ENCODE assay signal across 1 cellular context in genomic region chr1:53069265-53069662, GRCh38.
TF ChIP-seq lines count a peak whose summit lies in the region.

No MANE protein-coding gene starts in this region.

TF ChIP-seq in H1, 55 proteins besides CTCF, POLR2A, EP300 and RAD21:
- no peak for TF ChIP-seq CHD7 (IDR thresholded peaks at IDR 0.05; ENCODE audit: insufficient replicate concordance, low read length)
